ENCODE assay signal across 16 cellular contexts in genomic region chr3:144181062-144181461, GRCh38.
DNase-seq lines count a peak whose midpoint lies in the region; ATAC-seq and TF ChIP-seq lines count a peak whose summit lies in the region.
"Had no signal": no experiment of that assay in that cellular context is flagged by ENCODE, and none has a peak within 500 bp of the region (broad histone marks: within the 10 kb centered on the region; RNA-seq: fewer than 3 reads in every experiment).

No MANE protein-coding gene starts in this region.

- peak overlapping the region; percentile 74 for H2AFZ ChIP-seq in OCI-LY3 (ENCODE audit: low read depth, low read length)

- peak overlapping the region; percentile 24; the same call in 1 of the 2 replicates for H3K9ac ChIP-seq in OCI-LY3 (ENCODE audit: low read length)

- H3K79me2 ChIP-seq in OCI-LY3 (ENCODE audit: low read length), result no peaks in the 10 kb centered on the region

- H3K27ac ChIP-seq in OCI-LY3 (ENCODE audit: low read length), result peak overlapping the region; percentile 36
- H3K27ac ChIP-seq: A549, C4-2B had no signal

- H3K4me2 ChIP-seq in OCI-LY3 (ENCODE audit: low read length), result peak overlapping the region; percentile 65
- H3K4me2 ChIP-seq: A549 had no signal

- H3K9me3 ChIP-seq in OCI-LY3 (ENCODE audit: insufficient read depth, low read length), result peaks cover 9% of the 10 kb centered on the region; the same call in 1 of the 2 replicates
- H3K9me3 ChIP-seq: A549, BE2C had no signal

- no peaks in the 10 kb centered on the region for H3K27me3 ChIP-seq in OCI-LY3 (ENCODE audit: low read depth, low read length)
- H3K27me3 ChIP-seq: BE2C had no signal

- no peak for TF ChIP-seq CTCF in OCI-LY3 (IDR thresholded peaks at IDR 0.05; ENCODE audit: low read depth, low read length)

- ATAC-seq in left lobe of liver (peak; percentile 77), HG02981 (IDR thresholded peaks at IDR 0.05; ENCODE audit: unreplicated experiment) (no peak)
- ATAC-seq: A549 had no signal

- H4K20me1 ChIP-seq in OCI-LY3 (ENCODE audit: insufficient read depth, low read length), result no peaks in the 10 kb centered on the region

- DNase-seq in G401 (ENCODE audit: low spot score) (peak; percentile 49), left lobe of liver (ENCODE audit: low spot score) (no peak), superior temporal gyrus (ENCODE audit: extremely low spot score) (peak; percentile 45), NCI-H446 treated with DMSO at 0.1 percent for 48 hours (lab: John Stamatoyannopoulos, UW) (no peak), COR-L47 (lab: John Stamatoyannopoulos, UW) (no peak)
- DNase-seq: BE2C; CD4-positive, alpha-beta memory T cell; DND-41; GF-D8; HCEC 1CT; HFFc6; IMR-90 had no signal

- H3K4me3 ChIP-seq in OCI-LY3 (ENCODE audit: low read length), result peak overlapping the region; percentile 41
- H3K4me3 ChIP-seq: A549 had no signal

- H3K36me3 ChIP-seq in OCI-LY3 (replicated peaks; ENCODE audit: low read depth, low read length), result peaks cover 7% of the 10 kb centered on the region
- H3K36me3 ChIP-seq: BE2C had no signal

- peaks cover 14% of the 10 kb centered on the region for H3K4me1 ChIP-seq in OCI-LY3 (ENCODE audit: low read length)
- H3K4me1 ChIP-seq: A549, BE2C had no signal

- in situ Hi-C loops in G401 (cut with HindIII; ENCODE audit: low sequenced_read_pairs), result no loop called here

Comparison
In these comparisons a context has a peak if more than half of its experiments do, and no peak if none do; other contexts are left out.
1. DNase-seq: peak in G401 (single experiment) and superior temporal gyrus (single experiment); none in left lobe of liver (single experiment), NCI-H446 treated with DMSO at 0.1 percent for 48 hours (single experiment) and COR-L47 (single experiment).